ENCODE assay signal across 21 cellular contexts in genomic region chr22:42814616-42815015, GRCh38. TPM values are rescaled to one million over a fixed set of nuclear protein-coding genes. Genes with fewer than 3 reads are reported as not detected.
DNase-seq lines count a peak whose midpoint lies in the region; ATAC-seq, FAIRE-seq and TF ChIP-seq lines count a peak whose summit lies in the region.
"Had no signal": no experiment of that assay in that cellular context is flagged by ENCODE, and none has a peak within 500 bp of the region (broad histone marks: within the 10 kb centered on the region; RNA-seq: fewer than 3 reads in every experiment).

No MANE protein-coding gene starts in this region.

- no peaks in the 10 kb centered on the region for H3K9me3 ChIP-seq in right atrium auricular region
- H3K9me3 ChIP-seq in GM12878 (replicated peaks; ENCODE audit: control insufficient read depth, insufficient read depth, low read length), result no peaks in the 10 kb centered on the region
- H3K9me3 ChIP-seq in lung (ENCODE audit: control insufficient read depth in 2 of 2, insufficient read depth in 1 of 2, low read length in 1 of 2), result no peaks in the 10 kb centered on the region
- H3K9me3 ChIP-seq: BE2C, HAP-1, SJSA1 had no signal

- H3K9ac ChIP-seq in GM12878 (ENCODE audit: control insufficient read depth, insufficient read depth, low read length), result no peak overlapping the region

- no peaks in the 10 kb centered on the region for H3K27me3 Mint-ChIP-seq in natural killer cell (ENCODE audit: low read depth in 2 of 2)
- H3K27me3 Mint-ChIP-seq: CD4-positive, alpha-beta memory T cell had no signal

- no peak for TF ChIP-seq EP300 in GM12878 (IDR thresholded peaks at IDR 0.05; ENCODE audit: borderline replicate concordance in 1 of 2, control insufficient read depth in 1 of 2, low read depth in 2 of 2, low read length in 2 of 2)

- H3K79me2 ChIP-seq in GM12878 (ENCODE audit: control insufficient read depth, insufficient read depth, low read length), result no peaks in the 10 kb centered on the region

- H3K4me1 ChIP-seq in right atrium auricular region (no peaks in the 10 kb centered on the region), GM12878 (ENCODE audit: control insufficient read depth, insufficient read depth, low read length) (0 out of 2 replicates have a peak, but pooled peaks cover 3% of the 10 kb centered on the region), lung (ENCODE audit: control insufficient read depth in 2 of 2, insufficient read depth in 2 of 2, low read length in 2 of 2) (peaks cover 3 to 4% of the 10 kb centered on the region in 2 donors)
- H3K4me1 ChIP-seq: BE2C, HAP-1 had no signal

- intact Hi-C loops in Right ventricle myocardium inferior (cut with DNase I) (loop anchor here (5.0 kb wide), 1 partner anchor 32 kb away; no protein-coding TSS in a partner anchor), GM12878 (cut with micrococcal nuclease; ENCODE audit: unreplicated experiment) (no loop called here), natural killer cell (cut with micrococcal nuclease) (no loop called here)

- RAD21 ChIA-PET in GM12878 (lab: Charles Lee; ENCODE audit: unreplicated experiment), result interaction anchor here (0.6 kb wide), 1 partner anchor 30 kb away, joined by 3 read pairs; no protein-coding TSS in a partner anchor

- BruUV-seq in GM12878 (replicated peaks; lab: Mats Ljungman, UMichigan), result no TSS peak

- FAIRE-seq in GM12878 (lab: Jason Lieb, UNC), result no peak

- H4K20me1 ChIP-seq in GM12878 (ENCODE audit: control insufficient read depth, insufficient read depth), result no peaks in the 10 kb centered on the region

- no peak overlapping the region for H3K4me3 ChIP-seq in right atrium auricular region
- no peak overlapping the region for H3K4me3 ChIP-seq in GM12878
- H3K4me3 ChIP-seq in lung, result no peak overlapping the region
- H3K4me3 ChIP-seq: HAP-1, SJSA1 had no signal

- H3K36me3 ChIP-seq in right atrium auricular region (peaks cover 57% of the 10 kb centered on the region), GM12878 (ENCODE audit: control insufficient read depth in 2 of 2, insufficient read depth in 2 of 2, low read length in 1 of 2) (peaks cover 3 to 7% of the 10 kb centered on the region in 2 experiments; a peak in 3 of 4 replicates), lung (ENCODE audit: control insufficient read depth in 2 of 2, insufficient read depth in 2 of 2, low read length in 2 of 2) (peaks cover 15 to 34% of the 10 kb centered on the region in 2 donors)
- H3K36me3 ChIP-seq: BE2C had no signal

- DNase-seq in right atrium auricular region (ENCODE audit: low spot score), result peak; percentile 34
- DNase-seq in Right ventricle myocardium inferior (ENCODE audit: missing footprints), result no peak
- no peak for DNase-seq in GM12878 (ENCODE audit: low read depth, low spot score)
- DNase-seq in lung (ENCODE audit: low spot score), result peak; percentile 7
- DNase-seq in activated T-cell treated with anti-CD3 and anti-CD28 coated beads, Interleukin-2, amount 50 U/mL, for 48 hours, result no peak
- DNase-seq in natural killer cell, result no peak
- DNase-seq: 8988T; ACHN; BE2C; CD4-positive, alpha-beta memory T cell; GOT3; NCI-H1436 treated with DMSO at 0.1 percent for 48 hours; NCI-H187 treated with DMSO at 0.1 percent for 48 hours; NK-92 treated with Interleukin-12 subunit alpha and Interleukin-12 subunit beta, amount 100 ng/mL, for 24 hours; PC-3; Right ventricle myocardium superior had no signal

- peaks cover 16% of the 10 kb centered on the region for H3K36me3 Mint-ChIP-seq in natural killer cell

- H2AFZ ChIP-seq in GM12878 (ENCODE audit: control insufficient read depth, low read depth, low read length), result no peak overlapping the region

- WGBS in GM12878 (ENCODE audit: insufficient coverage, insufficient replicate concordance, low lambda C conversion rate, missing lambda C conversion rate), result 98% methylated on average over 2 of the region's 2 CpGs
- 92 to 93% methylated on average over 2 of the region's 2 CpGs for WGBS in lung, 2 donors

- in situ Hi-C loops in GM12878 (cut with MboI), result no loop called here

- POLR2A ChIA-PET in GM12878 (lab: Charles Lee), result interaction anchor here (0.5 kb wide), 1 partner anchor 46 kb away, joined by 4 read pairs; no protein-coding TSS in a partner anchor

- no peak for ATAC-seq in Right ventricle myocardium inferior
- no peak for ATAC-seq in GM12878
- ATAC-seq in lung (ENCODE audit: insufficient read depth, low FRiP score), result no peak
- ATAC-seq in GM21576 (IDR thresholded peaks at IDR 0.05; ENCODE audit: unreplicated experiment), result no peak
- no peak for ATAC-seq in HG02938 (IDR thresholded peaks at IDR 0.05; ENCODE audit: unreplicated experiment)
- no peak for ATAC-seq in natural killer cell
- ATAC-seq: PC-3 had no signal

- no peak overlapping the region for H3K4me2 ChIP-seq in GM12878 (ENCODE audit: control insufficient read depth, insufficient read depth)

- H3K27ac Mint-ChIP-seq in natural killer cell, result no peak overlapping the region

- SMC1A ChIA-PET in GM12878 (lab: Charles Lee; ENCODE audit: uncharacterized antibody, unreplicated experiment), result interaction anchor here (0.9 to 2.0 kb wide), 3 partner anchors 19 to 215 kb away, joined by 3 to 5 read pairs (median 3); no protein-coding TSS in a partner anchor

- H3K27me3 ChIP-seq in right atrium auricular region (no peaks in the 10 kb centered on the region), GM12878 (replicated peaks in 1 of 2; ENCODE audit: control insufficient read depth in 2 of 2, insufficient read depth in 2 of 2, low read length in 1 of 2) (no peaks in the 10 kb centered on the region), lung (ENCODE audit: control insufficient read depth, insufficient read depth) (no peaks in the 10 kb centered on the region)
- H3K27me3 ChIP-seq: BE2C, SJSA1 had no signal

- H3K4me1 Mint-ChIP-seq in natural killer cell, result peaks cover 0 to 5% of the 10 kb centered on the region in 2 donors
- H3K4me1 Mint-ChIP-seq: CD4-positive, alpha-beta memory T cell had no signal

- H3K27ac ChIP-seq in right atrium auricular region (no peak overlapping the region), GM12878 (ENCODE audit: control insufficient read depth, insufficient read depth) (peak overlapping the region; percentile 8; the same call in 1 of the 2 replicates), lung (ENCODE audit: low read depth in 1 of 2, low read length in 1 of 2) (no peak overlapping the region)
- H3K27ac ChIP-seq: HL-60, SJSA1 had no signal

- TF ChIP-seq CTCF in right atrium auricular region (IDR thresholded peaks at IDR 0.05), result no peak
- TF ChIP-seq CTCF in GM12878 (IDR thresholded peaks at IDR 0.05 in 2 of 3, conservative IDR thresholded peaks at IDR 0.05 in 1 of 3; ENCODE audit: control insufficient read depth in 2 of 3, extremely low read depth in 1 of 3, insufficient read depth in 1 of 3, low read depth in 3 of 3, low read length in 3 of 3), result no peak
- no peak for TF ChIP-seq CTCF in lung (IDR thresholded peaks at IDR 0.05; ENCODE audit: control extremely low read depth, extremely low read depth)
- TF ChIP-seq CTCF in natural killer cell (IDR thresholded peaks at IDR 0.05), result no peak

- TF ChIP-seq POLR2A in GM12878 (IDR thresholded peaks at IDR 0.05; ENCODE audit: low read depth, low read length), result no peak

- no peaks in the 10 kb centered on the region for H3K9me3 Mint-ChIP-seq in natural killer cell
- H3K9me3 Mint-ChIP-seq: CD4-positive, alpha-beta memory T cell had no signal

- H3K4me3 Mint-ChIP-seq in natural killer cell, result no peak overlapping the region
- H3K4me3 Mint-ChIP-seq: CD4-positive, alpha-beta memory T cell had no signal

- CTCF ChIA-PET in GM12878 (lab: Yijun Ruan, JAX), result interaction anchor here (1.1 kb wide), 1 partner anchor 34 kb away, joined by 6 read pairs; no protein-coding TSS in a partner anchor

- TF ChIP-seq RAD21 in GM12878 (IDR thresholded peaks at IDR 0.05; ENCODE audit: insufficient read depth, low read depth, low read length), result no peak

TF ChIP-seq in GM12878, 131 proteins besides CTCF, POLR2A, EP300 and RAD21:
- no peak for TF ChIP-seq BHLHE40 (IDR thresholded peaks at IDR 0.05; ENCODE audit: borderline replicate concordance in 1 of 2, low read depth in 2 of 2, low read length in 1 of 2)
- TF ChIP-seq DPF2 (IDR thresholded peaks at IDR 0.05), result no peak
- TF ChIP-seq NFXL1 (IDR thresholded peaks at IDR 0.05; ENCODE audit: borderline replicate concordance), result no peak
- no peak for TF ChIP-seq RCOR1 (conservative IDR thresholded peaks at IDR 0.05; ENCODE audit: low read depth, low read length)

RNA-seq across cellular contexts. Expression of gene ARFGAP3, which starts 42.5 kb away (rescaled TPM):
- total RNA-seq in right atrium auricular region (10 to 100 TPM; 27.4 to 29.6 TPM), Right ventricle myocardium inferior (22.3 TPM), GM12878 (2014; rRNA removed) (29.7 and 32.8 TPM in 2 replicates), GM12878 (2014; rRNA removed; fragmentation: Illumina TruSeq; extraction: Trizol) (40.9 and 41.2 TPM in 2 replicates), GM12878 (2021) (30.6 and 31.3 TPM in 2 replicates), lung (10 to 100 TPM; 42.0 to 42.9 TPM), natural killer cell (10 to 100 TPM; 46.3 to 58.0 (median 53.8) TPM)
- total RNA-seq in GM12878 (2013; cell fraction: nucleolus; rRNA removed), result 26.0 and 27.5 TPM in 2 replicates
- polyA plus RNA-seq in GM12878 (2011; ENCODE audit: low read depth), result 24.6 TPM
- polyA plus RNA-seq in GM12878 (2011; rRNA removed) (37.0 and 38.5 TPM in 2 replicates), GM12878 (2014; fragmentation: Illumina TruSeq; extraction: Trizol) (39.9 and 40.8 TPM in 2 replicates), GM12878 (2014; fragmentation: Nextera tagmentation; extraction: Ambion mirVana) (10 to 100 TPM; 39.1 to 42.0 TPM), GM12878 (2014; rRNA removed) (29.8 and 34.5 TPM in 2 replicates), GM12878 (2016; fragmentation: Nextera tagmentation; extraction: Ambion mirVana) (10 to 100 TPM; 43.6 to 50.8 TPM), lung (10 to 100 TPM; 25.8 to 42.7 TPM)
- polyA plus RNA-seq in GM12878 (2011; cell fraction: cytosol; rRNA removed), result 24.0 and 24.7 TPM in 2 replicates
- polyA plus RNA-seq in GM12878 (2011; cell fraction: nucleus; rRNA removed), result 23.9 and 27.9 TPM in 2 replicates
- 37.6 and 38.4 TPM in 2 replicates for polyA plus RNA-seq in GM12878 (2012)
- polyA minus RNA-seq in GM12878 (2011; rRNA and poly(A)+ RNA removed), result 31.3 and 32.5 TPM in 2 replicates
- 8.3 and 15.9 TPM in 2 replicates for polyA minus RNA-seq in GM12878 (2011; cell fraction: cytosol; rRNA and poly(A)+ RNA removed)
- 11.7 and 21.0 TPM in 2 replicates for polyA minus RNA-seq in GM12878 (2011; cell fraction: nucleus; rRNA and poly(A)+ RNA removed)

Comparison
In these comparisons a context has a peak if more than half of its experiments do, and no peak if none do; other contexts are left out.
1. DNase-seq: peak in right atrium auricular region (single experiment) and lung (single experiment); none in Right ventricle myocardium inferior (single experiment), GM12878 (single experiment), activated T-cell treated with anti-CD3 and anti-CD28 coated beads, Interleukin-2, amount 50 U/mL, for 48 hours (0 of 2) and natural killer cell (single experiment).